In the genomic region with DNA sequence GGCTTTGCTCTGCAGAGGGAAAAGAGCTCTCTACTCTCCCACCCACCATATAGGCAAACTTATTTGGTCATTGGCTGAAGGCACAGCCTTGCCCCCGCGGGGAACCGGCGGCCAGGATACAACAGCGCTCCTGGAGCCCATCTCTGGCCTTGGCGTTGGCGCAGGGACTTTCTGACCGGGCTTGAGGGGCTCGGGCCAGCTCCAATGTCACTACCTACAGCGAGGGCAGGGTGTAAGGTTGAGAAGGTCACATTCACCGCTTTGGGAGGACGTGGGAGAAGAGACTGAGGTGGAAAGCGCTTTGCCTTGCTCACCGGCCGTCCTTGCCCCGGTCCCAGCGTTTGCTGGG, we compare ENCODE assay signal across 9 cellular contexts. TPM values are rescaled to one million over a fixed set of nuclear protein-coding genes. Genes with fewer than 3 reads are reported as not detected.
DNase-seq lines count a peak whose midpoint lies in the region; ATAC-seq, FAIRE-seq and TF ChIP-seq lines count a peak whose summit lies in the region.
"Had no signal": no experiment of that assay in that cellular context is flagged by ENCODE, and none has a peak within 500 bp of the region (broad histone marks: within the 10 kb centered on the region; RNA-seq: fewer than 3 reads in every experiment).

No MANE protein-coding gene starts in this region.

- FAIRE-seq in pancreas (lab: Jason Lieb, UNC), result no peak
- FAIRE-seq in H54 (lab: Jason Lieb, UNC), result no peak

- H3K27me3 ChIP-seq in pancreas (peaks cover 0 to 44% (median 6%) of the 10 kb centered on the region in 4 donors), MM.1S (replicated peaks; ENCODE audit: insufficient read depth, low read length) (no peaks in the 10 kb centered on the region; the same call in 1 of the 2 replicates)

- TF ChIP-seq POLR2A in H54 (IDR thresholded peaks at IDR 0.05; ENCODE audit: low read depth, low read length), result no peak

- H3K4me1 ChIP-seq in pancreas, result peaks cover 0 to 10% (median 0%) of the 10 kb centered on the region in 3 donors
- no peaks in the 10 kb centered on the region for H3K4me1 ChIP-seq in MM.1S (ENCODE audit: low read length)

- H3K9ac ChIP-seq in MM.1S (ENCODE audit: low read length), result no peak overlapping the region

- no peaks in the 10 kb centered on the region for H3K79me2 ChIP-seq in MM.1S (ENCODE audit: low read length)

- no peaks in the 10 kb centered on the region for H3K36me3 ChIP-seq in pancreas
- no peaks in the 10 kb centered on the region for H3K36me3 ChIP-seq in MM.1S (replicated peaks; ENCODE audit: insufficient read depth, low read length)

- peak; percentile 43 to 67 for DNase-seq in SHP77 (lab: John Stamatoyannopoulos, UW)
- no peak for DNase-seq in SHP77 treated with DMSO at 0.1 percent for 48 hours (lab: John Stamatoyannopoulos, UW)
- peak; percentile 35 for DNase-seq in NCI-H1105 (lab: John Stamatoyannopoulos, UW)
- no peak for DNase-seq in caudate nucleus (lab: John Stamatoyannopoulos, UW)
- DNase-seq in pancreas, result peak in 2 of 6 donors; percentile 21 to 58
- DNase-seq in H54 (ENCODE audit: insufficient read length, low spot score), result no peak
- no peak for DNase-seq in MM.1S

- 1 to 3% methylated on average over 17 of the region's 17 CpGs for WGBS in pancreas, 2 donors

- H2AFZ ChIP-seq in MM.1S (ENCODE audit: low read length), result no peak overlapping the region

- H3K4me3 ChIP-seq in pancreas, result peak overlapping the region; percentile 21 to 56 (median 39)
- H3K4me3 ChIP-seq in MM.1S (ENCODE audit: low read length), result no peak overlapping the region

- no peaks in the 10 kb centered on the region for H4K20me1 ChIP-seq in MM.1S (ENCODE audit: insufficient read depth, low read length)

- intact Hi-C loops in pancreas (cut with DNase I), result no loop called here

- no peak for TF ChIP-seq CTCF in pancreas (IDR thresholded peaks at IDR 0.05)
- TF ChIP-seq CTCF in MM.1S (IDR thresholded peaks at IDR 0.05; ENCODE audit: low read length), result no peak

- H3K4me2 ChIP-seq in MM.1S (ENCODE audit: low read depth, low read length), result no peak overlapping the region

- no peaks in the 10 kb centered on the region for H3K9me2 ChIP-seq in MM.1S (replicated peaks; ENCODE audit: insufficient read depth, low read length)

- no peaks in the 10 kb centered on the region for H3K9me3 ChIP-seq in pancreas
- H3K9me3 ChIP-seq in MM.1S (replicated peaks; ENCODE audit: insufficient read depth, low read length), result no peaks in the 10 kb centered on the region

- ATAC-seq in pancreas (no peak), HG03520 (IDR thresholded peaks at IDR 0.05; ENCODE audit: unreplicated experiment) (no peak)

- no peaks in the 10 kb centered on the region for H3F3A ChIP-seq in MM.1S (ENCODE audit: insufficient read depth, low read length)

- H3K27ac ChIP-seq in caudate nucleus (ENCODE audit: low read depth, low read length) (peak overlapping the region; percentile 30), pancreas (no peak overlapping the region), MM.1S (ENCODE audit: low read length) (no peak overlapping the region)

RNA-seq across cellular contexts. Expression of gene ONECUT2, which starts 2.2 kb away (rescaled TPM):
- 1 to 10 TPM; 2.0 to 9.7 (median 7.0) TPM for total RNA-seq in pancreas
- 1 to 10 TPM; 1.4 to 1.7 TPM for polyA plus RNA-seq in pancreas
- polyA plus RNA-seq: BJ had no signal

Comparison
In these comparisons a context has a peak if more than half of its experiments do, and no peak if none do; other contexts are left out.
1. DNase-seq: peak in SHP77 (2 of 2) and NCI-H1105 (single experiment); none in SHP77 treated with DMSO at 0.1 percent for 48 hours (single experiment), caudate nucleus (0 of 61), H54 (single experiment) and MM.1S (single experiment).